ENCODE assay signal across 10 cellular contexts in genomic region chr22:31952459-31952858, GRCh38. TPM values are rescaled to one million over a fixed set of nuclear protein-coding genes. Genes with fewer than 3 reads are reported as not detected.
DNase-seq lines count a peak whose midpoint lies in the region; ATAC-seq and TF ChIP-seq lines count a peak whose summit lies in the region.
"Had no signal": no experiment of that assay in that cellular context is flagged by ENCODE, and none has a peak within 500 bp of the region (broad histone marks: within the 10 kb centered on the region; RNA-seq: fewer than 3 reads in every experiment).

No MANE protein-coding gene starts in this region.

- no peak overlapping the region for H3K4me3 ChIP-seq in left lung

- H3K27me3 Mint-ChIP-seq in chondrocyte (ENCODE audit: low read depth): no peaks in the 10 kb centered on the region

- H3K4me1 ChIP-seq in left lung: peaks cover 26 to 69% of the 10 kb centered on the region in 2 donors

- no peaks in the 10 kb centered on the region for H3K27me3 ChIP-seq in left lung

- no peak for DNase-seq in Right ventricle myocardium inferior (ENCODE audit: missing footprints)
- no peak for DNase-seq in cardiac septum (ENCODE audit: low spot score)
- no peak for DNase-seq in chondrocyte (ENCODE audit: low spot score)
- no peak for DNase-seq in left lung
- no peak for DNase-seq in hippocampal formation (lab: John Stamatoyannopoulos, UW)
- no peak for DNase-seq in NCI-H2196 (lab: John Stamatoyannopoulos, UW; ENCODE audit: unreplicated experiment)
- DNase-seq in superior temporal gyrus (ENCODE audit: extremely low spot score): no peak
- no peak for DNase-seq in NCI-H345 treated with DMSO at 0.1 percent for 48 hours (lab: John Stamatoyannopoulos, UW; ENCODE audit: unreplicated experiment)
- DNase-seq: CD8-positive, alpha-beta T cell; NCI-H1436 treated with DMSO at 0.1 percent for 48 hours had no signal

- peaks cover 30% of the 10 kb centered on the region for H3K36me3 Mint-ChIP-seq in chondrocyte (ENCODE audit: low read depth)

- peaks cover 70% of the 10 kb centered on the region for H3K4me1 Mint-ChIP-seq in chondrocyte (ENCODE audit: low read depth)

- peak; percentile 29 for TF ChIP-seq CTCF in chondrocyte (IDR thresholded peaks at IDR 0.05)
- TF ChIP-seq CTCF in left lung (IDR thresholded peaks at IDR 0.05): no peak

- peak overlapping the region; percentile 45 to 73 for H3K27ac ChIP-seq in left lung

- no peak overlapping the region for H3K4me3 Mint-ChIP-seq in chondrocyte (ENCODE audit: unreplicated experiment)
- H3K4me3 Mint-ChIP-seq: CD8-positive, alpha-beta T cell had no signal

- H3K9me3 ChIP-seq in left lung: no peaks in the 10 kb centered on the region

- peaks cover 0 to 60% of the 10 kb centered on the region in 2 donors for H3K36me3 ChIP-seq in left lung

- intact Hi-C loops in Right ventricle myocardium inferior (cut with DNase I) (no loop called here), cardiac septum (cut with DNase I) (no loop called here), left lung (cut with DNase I) (no loop called here)

- peak overlapping the region; percentile 94 for H3K27ac Mint-ChIP-seq in chondrocyte (ENCODE audit: unreplicated experiment)

- no peaks in the 10 kb centered on the region for H3K9me3 Mint-ChIP-seq in chondrocyte (ENCODE audit: low read depth)
- H3K9me3 Mint-ChIP-seq: CD8-positive, alpha-beta T cell had no signal

- peak; percentile 37 for ATAC-seq in Right ventricle myocardium inferior
- peak; percentile 76 for ATAC-seq in left lung
- ATAC-seq: CD8-positive, alpha-beta T cell had no signal

RNA-seq across cellular contexts. Expression of gene YWHAH, which starts 8.1 kb away (rescaled TPM):
- total RNA-seq in Right ventricle myocardium inferior (85.3 TPM), cardiac septum (116 TPM), chondrocyte (179 to 223 TPM (median 218 TPM) in 3 replicates), left lung (100 to 1,000 TPM; 152 to 183 TPM)
